Comparison of ENCODE assay signal across 1 cellular context in the genomic region with DNA sequence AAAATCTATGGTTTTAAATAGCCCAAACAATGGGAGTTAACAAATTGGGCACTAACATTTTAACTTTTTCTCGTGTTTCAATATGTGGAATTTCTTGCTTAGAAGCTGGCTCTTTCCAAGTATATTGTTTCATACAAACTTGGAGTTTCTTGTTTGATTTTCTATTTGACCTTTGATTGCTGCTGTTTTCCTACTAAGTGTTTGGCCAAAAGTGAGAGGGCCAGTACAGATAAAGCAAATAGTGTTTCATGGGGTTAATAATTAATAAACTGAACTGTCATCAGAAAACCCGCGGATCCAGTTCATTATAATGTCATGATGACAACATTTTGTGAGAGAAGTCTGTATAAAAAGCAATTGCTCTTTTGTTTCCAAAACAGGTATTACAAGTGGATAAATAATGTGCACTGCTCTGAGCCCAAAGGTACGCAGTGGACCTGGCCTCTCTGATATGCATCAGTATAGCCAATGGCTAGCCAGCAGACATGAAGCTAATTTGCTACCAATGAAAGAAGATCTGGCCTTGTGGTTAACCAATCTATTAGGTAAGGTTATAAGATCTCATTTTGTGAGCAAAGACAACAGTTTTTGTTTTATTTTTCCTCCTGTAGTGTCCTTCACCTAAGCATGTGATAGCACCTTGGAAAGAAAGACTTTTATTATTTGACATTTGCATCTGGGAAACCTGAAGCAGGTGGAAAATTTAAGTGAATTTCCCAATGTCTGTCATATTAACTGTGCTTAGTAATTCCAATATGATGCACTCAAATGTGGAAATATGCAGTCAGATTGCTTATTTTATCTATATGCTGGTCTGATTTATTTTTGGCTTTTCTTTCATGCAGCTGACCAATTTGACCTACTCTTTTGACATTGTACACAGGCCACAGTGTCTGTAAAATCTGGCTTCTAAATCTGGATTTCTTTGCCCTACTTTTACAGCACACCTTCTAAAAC.
TF ChIP-seq lines count a peak whose summit lies in the region.

No MANE protein-coding gene starts in this region.

TF ChIP-seq in HepG2, 621 proteins besides CTCF, POLR2A, EP300 and RAD21 (continued from another document and continues in another):
- TF ChIP-seq, protein P1, sequence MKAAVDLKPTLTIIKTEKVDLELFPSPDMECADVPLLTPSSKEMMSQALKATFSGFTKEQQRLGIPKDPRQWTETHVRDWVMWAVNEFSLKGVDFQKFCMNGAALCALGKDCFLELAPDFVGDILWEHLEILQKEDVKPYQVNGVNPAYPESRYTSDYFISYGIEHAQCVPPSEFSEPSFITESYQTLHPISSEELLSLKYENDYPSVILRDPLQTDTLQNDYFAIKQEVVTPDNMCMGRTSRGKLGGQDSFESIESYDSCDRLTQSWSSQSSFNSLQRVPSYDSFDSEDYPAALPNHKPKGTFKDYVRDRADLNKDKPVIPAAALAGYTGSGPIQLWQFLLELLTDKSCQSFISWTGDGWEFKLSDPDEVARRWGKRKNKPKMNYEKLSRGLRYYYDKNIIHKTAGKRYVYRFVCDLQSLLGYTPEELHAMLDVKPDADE (CRISPR knock-in tag; IDR thresholded peaks at IDR 0.05) = no peak
- TF ChIP-seq ZNF124 (CRISPR knock-in tag; IDR thresholded peaks at IDR 0.05) = no peak
- TF ChIP-seq, protein P2, sequence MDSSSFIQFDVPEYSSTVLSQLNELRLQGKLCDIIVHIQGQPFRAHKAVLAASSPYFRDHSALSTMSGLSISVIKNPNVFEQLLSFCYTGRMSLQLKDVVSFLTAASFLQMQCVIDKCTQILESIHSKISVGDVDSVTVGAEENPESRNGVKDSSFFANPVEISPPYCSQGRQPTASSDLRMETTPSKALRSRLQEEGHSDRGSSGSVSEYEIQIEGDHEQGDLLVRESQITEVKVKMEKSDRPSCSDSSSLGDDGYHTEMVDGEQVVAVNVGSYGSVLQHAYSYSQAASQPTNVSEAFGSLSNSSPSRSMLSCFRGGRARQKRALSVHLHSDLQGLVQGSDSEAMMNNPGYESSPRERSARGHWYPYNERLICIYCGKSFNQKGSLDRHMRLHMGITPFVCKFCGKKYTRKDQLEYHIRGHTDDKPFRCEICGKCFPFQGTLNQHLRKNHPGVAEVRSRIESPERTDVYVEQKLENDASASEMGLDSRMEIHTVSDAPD (CRISPR knock-in tag; IDR thresholded peaks at IDR 0.05) = 0 out of 2 replicates have a peak, but pooled peaks have one; percentile 20
- TF ChIP-seq FOXK2 (IDR thresholded peaks at IDR 0.05) = 0 out of 2 replicates have a peak, but pooled peaks have one; percentile 19
- TF ChIP-seq BRCA1 (CRISPR knock-in tag; IDR thresholded peaks at IDR 0.05) = no peak
- TF ChIP-seq ZBTB8A (CRISPR knock-in tag; IDR thresholded peaks at IDR 0.05; ENCODE audit: borderline replicate concordance, low read depth) = no peak
- peak; percentile 42; the same call in 1 of the 2 replicates for TF ChIP-seq RARA (CRISPR knock-in tag; IDR thresholded peaks at IDR 0.05)
- TF ChIP-seq SMYD3 (CRISPR knock-in tag; IDR thresholded peaks at IDR 0.05) = no peak
- TF ChIP-seq POGZ (CRISPR knock-in tag; IDR thresholded peaks at IDR 0.05) = no peak
- TF ChIP-seq AGO1 (IDR thresholded peaks at IDR 0.05; ENCODE audit: low read depth, low read length, poor library complexity, severe bottlenecking) = no peak
- TF ChIP-seq FOSL2 (CRISPR knock-in tag; IDR thresholded peaks at IDR 0.05) = peak; percentile 9; the same call in 1 of the 2 replicates
- TF ChIP-seq, protein P3, sequence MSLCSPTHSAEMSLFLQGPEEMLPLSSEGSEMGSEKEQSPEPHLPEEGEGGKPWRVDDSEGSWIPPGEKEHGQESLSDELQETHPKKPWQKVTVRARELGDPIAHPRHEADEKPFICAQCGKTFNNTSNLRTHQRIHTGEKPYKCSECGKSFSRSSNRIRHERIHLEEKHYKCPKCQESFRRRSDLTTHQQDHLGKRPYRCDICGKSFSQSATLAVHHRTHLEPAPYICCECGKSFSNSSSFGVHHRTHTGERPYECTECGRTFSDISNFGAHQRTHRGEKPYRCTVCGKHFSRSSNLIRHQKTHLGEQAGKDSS (CRISPR knock-in tag; IDR thresholded peaks at IDR 0.05; ENCODE audit: borderline replicate concordance, low read depth) = no peak
- no peak for TF ChIP-seq ZNF557 (CRISPR knock-in tag; IDR thresholded peaks at IDR 0.05)
- peak; percentile 83 for TF ChIP-seq MAFF (IDR thresholded peaks at IDR 0.05; ENCODE audit: low read depth, low read length)
- TF ChIP-seq, protein P4, sequence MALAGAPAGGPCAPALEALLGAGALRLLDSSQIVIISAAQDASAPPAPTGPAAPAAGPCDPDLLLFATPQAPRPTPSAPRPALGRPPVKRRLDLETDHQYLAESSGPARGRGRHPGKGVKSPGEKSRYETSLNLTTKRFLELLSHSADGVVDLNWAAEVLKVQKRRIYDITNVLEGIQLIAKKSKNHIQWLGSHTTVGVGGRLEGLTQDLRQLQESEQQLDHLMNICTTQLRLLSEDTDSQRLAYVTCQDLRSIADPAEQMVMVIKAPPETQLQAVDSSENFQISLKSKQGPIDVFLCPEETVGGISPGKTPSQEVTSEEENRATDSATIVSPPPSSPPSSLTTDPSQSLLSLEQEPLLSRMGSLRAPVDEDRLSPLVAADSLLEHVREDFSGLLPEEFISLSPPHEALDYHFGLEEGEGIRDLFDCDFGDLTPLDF (CRISPR knock-in tag; IDR thresholded peaks at IDR 0.05) = 0 out of 2 replicates have a peak, but pooled peaks have one; percentile 24
- TF ChIP-seq, protein P5, sequence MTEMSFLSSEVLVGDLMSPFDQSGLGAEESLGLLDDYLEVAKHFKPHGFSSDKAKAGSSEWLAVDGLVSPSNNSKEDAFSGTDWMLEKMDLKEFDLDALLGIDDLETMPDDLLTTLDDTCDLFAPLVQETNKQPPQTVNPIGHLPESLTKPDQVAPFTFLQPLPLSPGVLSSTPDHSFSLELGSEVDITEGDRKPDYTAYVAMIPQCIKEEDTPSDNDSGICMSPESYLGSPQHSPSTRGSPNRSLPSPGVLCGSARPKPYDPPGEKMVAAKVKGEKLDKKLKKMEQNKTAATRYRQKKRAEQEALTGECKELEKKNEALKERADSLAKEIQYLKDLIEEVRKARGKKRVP (CRISPR knock-in tag; IDR thresholded peaks at IDR 0.05) = 0 out of 4 replicates have a peak, but pooled peaks of 1 of the 2 experiments have one; percentile 29
- TF ChIP-seq, protein P6, sequence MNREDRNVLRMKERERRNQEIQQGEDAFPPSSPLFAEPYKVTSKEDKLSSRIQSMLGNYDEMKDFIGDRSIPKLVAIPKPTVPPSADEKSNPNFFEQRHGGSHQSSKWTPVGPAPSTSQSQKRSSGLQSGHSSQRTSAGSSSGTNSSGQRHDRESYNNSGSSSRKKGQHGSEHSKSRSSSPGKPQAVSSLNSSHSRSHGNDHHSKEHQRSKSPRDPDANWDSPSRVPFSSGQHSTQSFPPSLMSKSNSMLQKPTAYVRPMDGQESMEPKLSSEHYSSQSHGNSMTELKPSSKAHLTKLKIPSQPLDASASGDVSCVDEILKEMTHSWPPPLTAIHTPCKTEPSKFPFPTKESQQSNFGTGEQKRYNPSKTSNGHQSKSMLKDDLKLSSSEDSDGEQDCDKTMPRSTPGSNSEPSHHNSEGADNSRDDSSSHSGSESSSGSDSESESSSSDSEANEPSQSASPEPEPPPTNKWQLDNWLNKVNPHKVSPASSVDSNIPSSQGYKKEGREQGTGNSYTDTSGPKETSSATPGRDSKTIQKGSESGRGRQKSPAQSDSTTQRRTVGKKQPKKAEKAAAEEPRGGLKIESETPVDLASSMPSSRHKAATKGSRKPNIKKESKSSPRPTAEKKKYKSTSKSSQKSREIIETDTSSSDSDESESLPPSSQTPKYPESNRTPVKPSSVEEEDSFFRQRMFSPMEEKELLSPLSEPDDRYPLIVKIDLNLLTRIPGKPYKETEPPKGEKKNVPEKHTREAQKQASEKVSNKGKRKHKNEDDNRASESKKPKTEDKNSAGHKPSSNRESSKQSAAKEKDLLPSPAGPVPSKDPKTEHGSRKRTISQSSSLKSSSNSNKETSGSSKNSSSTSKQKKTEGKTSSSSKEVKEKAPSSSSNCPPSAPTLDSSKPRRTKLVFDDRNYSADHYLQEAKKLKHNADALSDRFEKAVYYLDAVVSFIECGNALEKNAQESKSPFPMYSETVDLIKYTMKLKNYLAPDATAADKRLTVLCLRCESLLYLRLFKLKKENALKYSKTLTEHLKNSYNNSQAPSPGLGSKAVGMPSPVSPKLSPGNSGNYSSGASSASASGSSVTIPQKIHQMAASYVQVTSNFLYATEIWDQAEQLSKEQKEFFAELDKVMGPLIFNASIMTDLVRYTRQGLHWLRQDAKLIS (CRISPR knock-in tag; IDR thresholded peaks at IDR 0.05) = no peak
- TF ChIP-seq, protein P7, sequence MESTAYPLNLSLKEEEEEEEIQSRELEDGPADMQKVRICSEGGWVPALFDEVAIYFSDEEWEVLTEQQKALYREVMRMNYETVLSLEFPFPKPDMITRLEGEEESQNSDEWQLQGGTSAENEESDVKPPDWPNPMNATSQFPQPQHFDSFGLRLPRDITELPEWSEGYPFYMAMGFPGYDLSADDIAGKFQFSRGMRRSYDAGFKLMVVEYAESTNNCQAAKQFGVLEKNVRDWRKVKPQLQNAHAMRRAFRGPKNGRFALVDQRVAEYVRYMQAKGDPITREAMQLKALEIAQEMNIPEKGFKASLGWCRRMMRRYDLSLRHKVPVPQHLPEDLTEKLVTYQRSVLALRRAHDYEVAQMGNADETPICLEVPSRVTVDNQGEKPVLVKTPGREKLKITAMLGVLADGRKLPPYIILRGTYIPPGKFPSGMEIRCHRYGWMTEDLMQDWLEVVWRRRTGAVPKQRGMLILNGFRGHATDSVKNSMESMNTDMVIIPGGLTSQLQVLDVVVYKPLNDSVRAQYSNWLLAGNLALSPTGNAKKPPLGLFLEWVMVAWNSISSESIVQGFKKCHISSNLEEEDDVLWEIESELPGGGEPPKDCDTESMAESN (CRISPR knock-in tag; conservative IDR thresholded peaks at IDR 0.05) = no peak
- TF ChIP-seq, protein P8, sequence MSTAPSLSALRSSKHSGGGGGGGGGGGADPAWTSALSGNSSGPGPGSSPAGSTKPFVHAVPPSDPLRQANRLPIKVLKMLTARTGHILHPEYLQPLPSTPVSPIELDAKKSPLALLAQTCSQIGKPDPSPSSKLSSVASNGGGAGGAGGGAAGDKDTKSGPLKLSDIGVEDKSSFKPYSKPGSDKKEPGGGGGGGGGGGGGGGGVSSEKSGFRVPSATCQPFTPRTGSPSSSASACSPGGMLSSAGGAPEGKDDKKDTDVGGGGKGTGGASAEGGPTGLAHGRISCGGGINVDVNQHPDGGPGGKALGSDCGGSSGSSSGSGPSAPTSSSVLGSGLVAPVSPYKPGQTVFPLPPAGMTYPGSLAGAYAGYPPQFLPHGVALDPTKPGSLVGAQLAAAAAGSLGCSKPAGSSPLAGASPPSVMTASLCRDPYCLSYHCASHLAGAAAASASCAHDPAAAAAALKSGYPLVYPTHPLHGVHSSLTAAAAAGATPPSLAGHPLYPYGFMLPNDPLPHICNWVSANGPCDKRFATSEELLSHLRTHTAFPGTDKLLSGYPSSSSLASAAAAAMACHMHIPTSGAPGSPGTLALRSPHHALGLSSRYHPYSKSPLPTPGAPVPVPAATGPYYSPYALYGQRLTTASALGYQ (CRISPR knock-in tag; IDR thresholded peaks at IDR 0.05) = no peak; the same call in 1 of the 2 replicates
- TF ChIP-seq NRL (CRISPR knock-in tag; IDR thresholded peaks at IDR 0.05; ENCODE audit: borderline replicate concordance) = no peak
- TF ChIP-seq, protein P9, sequence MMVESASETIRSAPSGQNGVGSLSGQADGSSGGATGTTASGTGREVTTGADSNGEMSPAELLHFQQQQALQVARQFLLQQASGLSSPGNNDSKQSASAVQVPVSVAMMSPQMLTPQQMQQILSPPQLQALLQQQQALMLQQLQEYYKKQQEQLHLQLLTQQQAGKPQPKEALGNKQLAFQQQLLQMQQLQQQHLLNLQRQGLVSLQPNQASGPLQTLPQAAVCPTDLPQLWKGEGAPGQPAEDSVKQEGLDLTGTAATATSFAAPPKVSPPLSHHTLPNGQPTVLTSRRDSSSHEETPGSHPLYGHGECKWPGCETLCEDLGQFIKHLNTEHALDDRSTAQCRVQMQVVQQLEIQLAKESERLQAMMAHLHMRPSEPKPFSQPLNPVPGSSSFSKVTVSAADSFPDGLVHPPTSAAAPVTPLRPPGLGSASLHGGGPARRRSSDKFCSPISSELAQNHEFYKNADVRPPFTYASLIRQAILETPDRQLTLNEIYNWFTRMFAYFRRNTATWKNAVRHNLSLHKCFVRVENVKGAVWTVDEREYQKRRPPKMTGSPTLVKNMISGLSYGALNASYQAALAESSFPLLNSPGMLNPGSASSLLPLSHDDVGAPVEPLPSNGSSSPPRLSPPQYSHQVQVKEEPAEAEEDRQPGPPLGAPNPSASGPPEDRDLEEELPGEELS (CRISPR knock-in tag; IDR thresholded peaks at IDR 0.05) = peak; percentile 74
- no peak for TF ChIP-seq KDM2A (CRISPR knock-in tag; IDR thresholded peaks at IDR 0.05; ENCODE audit: borderline replicate concordance, low read depth)
- no peak for TF ChIP-seq NONO (IDR thresholded peaks at IDR 0.05)
- no peak for TF ChIP-seq NONO (CRISPR knock-in tag; conservative IDR thresholded peaks at IDR 0.05)
- TF ChIP-seq ISL2 (CRISPR knock-in tag; IDR thresholded peaks at IDR 0.05) = peak; percentile 71; the same call in 1 of the 2 replicates
- TF ChIP-seq, protein P10, sequence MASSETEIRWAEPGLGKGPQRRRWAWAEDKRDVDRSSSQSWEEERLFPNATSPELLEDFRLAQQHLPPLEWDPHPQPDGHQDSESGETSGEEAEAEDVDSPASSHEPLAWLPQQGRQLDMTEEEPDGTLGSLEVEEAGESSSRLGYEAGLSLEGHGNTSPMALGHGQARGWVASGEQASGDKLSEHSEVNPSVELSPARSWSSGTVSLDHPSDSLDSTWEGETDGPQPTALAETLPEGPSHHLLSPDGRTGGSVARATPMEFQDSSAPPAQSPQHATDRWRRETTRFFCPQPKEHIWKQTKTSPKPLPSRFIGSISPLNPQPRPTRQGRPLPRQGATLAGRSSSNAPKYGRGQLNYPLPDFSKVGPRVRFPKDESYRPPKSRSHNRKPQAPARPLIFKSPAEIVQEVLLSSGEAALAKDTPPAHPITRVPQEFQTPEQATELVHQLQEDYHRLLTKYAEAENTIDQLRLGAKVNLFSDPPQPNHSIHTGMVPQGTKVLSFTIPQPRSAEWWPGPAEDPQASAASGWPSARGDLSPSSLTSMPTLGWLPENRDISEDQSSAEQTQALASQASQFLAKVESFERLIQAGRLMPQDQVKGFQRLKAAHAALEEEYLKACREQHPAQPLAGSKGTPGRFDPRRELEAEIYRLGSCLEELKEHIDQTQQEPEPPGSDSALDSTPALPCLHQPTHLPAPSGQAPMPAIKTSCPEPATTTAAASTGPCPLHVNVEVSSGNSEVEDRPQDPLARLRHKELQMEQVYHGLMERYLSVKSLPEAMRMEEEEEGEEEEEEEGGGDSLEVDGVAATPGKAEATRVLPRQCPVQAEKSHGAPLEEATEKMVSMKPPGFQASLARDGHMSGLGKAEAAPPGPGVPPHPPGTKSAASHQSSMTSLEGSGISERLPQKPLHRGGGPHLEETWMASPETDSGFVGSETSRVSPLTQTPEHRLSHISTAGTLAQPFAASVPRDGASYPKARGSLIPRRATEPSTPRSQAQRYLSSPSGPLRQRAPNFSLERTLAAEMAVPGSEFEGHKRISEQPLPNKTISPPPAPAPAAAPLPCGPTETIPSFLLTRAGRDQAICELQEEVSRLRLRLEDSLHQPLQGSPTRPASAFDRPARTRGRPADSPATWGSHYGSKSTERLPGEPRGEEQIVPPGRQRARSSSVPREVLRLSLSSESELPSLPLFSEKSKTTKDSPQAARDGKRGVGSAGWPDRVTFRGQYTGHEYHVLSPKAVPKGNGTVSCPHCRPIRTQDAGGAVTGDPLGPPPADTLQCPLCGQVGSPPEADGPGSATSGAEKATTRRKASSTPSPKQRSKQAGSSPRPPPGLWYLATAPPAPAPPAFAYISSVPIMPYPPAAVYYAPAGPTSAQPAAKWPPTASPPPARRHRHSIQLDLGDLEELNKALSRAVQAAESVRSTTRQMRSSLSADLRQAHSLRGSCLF (CRISPR knock-in tag; IDR thresholded peaks at IDR 0.05; ENCODE audit: borderline replicate concordance) = no peak
- TF ChIP-seq HOXA9 (CRISPR knock-in tag; IDR thresholded peaks at IDR 0.05; ENCODE audit: borderline replicate concordance) = no peak
- TF ChIP-seq ETV6 (CRISPR knock-in tag; conservative IDR thresholded peaks at IDR 0.05) = no peak
- peak; percentile 62 for TF ChIP-seq HNF4G (IDR thresholded peaks at IDR 0.05; ENCODE audit: borderline replicate concordance, low read depth, low read length)
- no peak for TF ChIP-seq HNF4G (CRISPR knock-in tag; IDR thresholded peaks at IDR 0.05; ENCODE audit: borderline replicate concordance, low read depth)
